25 cellular contexts compared by ENCODE assay signal in genomic region chr1:59549067-59549837, GRCh38.
DNase-seq lines count a peak whose midpoint lies in the region; ATAC-seq and TF ChIP-seq lines count a peak whose summit lies in the region.
"Had no signal": no experiment of that assay in that cellular context is flagged by ENCODE, and none has a peak within 500 bp of the region (broad histone marks: within the 10 kb centered on the region; RNA-seq: fewer than 3 reads in every experiment).

No MANE protein-coding gene starts in this region.

- H3K36me3 ChIP-seq in right lobe of liver (peaks cover 0 to 6% (median 0%) of the 10 kb centered on the region in 4 donors), stomach (no peaks in the 10 kb centered on the region)
- H3K36me3 ChIP-seq: SJCRH30 had no signal

- peak overlapping the region; percentile 66 for H3K27ac ChIP-seq in HL-60 (replicated peaks)
- H3K27ac ChIP-seq in right lobe of liver, result peak overlapping the region; percentile 80 to 94 (median 86)
- peak overlapping the region in 4 of 5 donors; percentile 18 to 76 (median 44) for H3K27ac ChIP-seq in stomach
- H3K27ac ChIP-seq: SJCRH30, VCaP had no signal

- no peak for ATAC-seq in right lobe of liver
- no peak for ATAC-seq in HG03565 (IDR thresholded peaks at IDR 0.05; ENCODE audit: unreplicated experiment)
- no peak for ATAC-seq in activated CD4-positive, CD25-positive, alpha-beta regulatory T cell treated with anti-CD3 and anti-CD28 coated beads, Interleukin-2, amount 50 U/mL, for 24 hours
- ATAC-seq: CD8-positive, alpha-beta T cell; natural killer cell treated with Interleukin-12 subunit alpha and Interleukin-12 subunit beta and Interleukin-15 and Interleukin-18, amount 100 ng/mL, for 72 hours had no signal

- 78% methylated on average over 5 of the region's 5 CpGs for WGBS in right lobe of liver (ENCODE audit: insufficient coverage, low coverage, low lambda C conversion rate, missing lambda C conversion rate)
- WGBS in stomach, 5 donors, result 83 to 92% (median 85%) methylated on average over 5 of the region's 5 CpGs

- H3K27me3 ChIP-seq in HL-60 (ENCODE audit: insufficient read depth, poor library complexity, severe bottlenecking), result no peaks in the 10 kb centered on the region
- no peaks in the 10 kb centered on the region for H3K27me3 ChIP-seq in right lobe of liver
- no peaks in the 10 kb centered on the region for H3K27me3 ChIP-seq in stomach
- H3K27me3 ChIP-seq: SJCRH30 had no signal

- intact Hi-C loops in right lobe of liver (cut with DNase I) (no loop called here), stomach (cut with DNase I; ENCODE audit: low total_unique reads) (no loop called here)

- no peak for TF ChIP-seq POLR2A in right lobe of liver (IDR thresholded peaks at IDR 0.05)
- TF ChIP-seq POLR2A in stomach (IDR thresholded peaks at IDR 0.05), result no peak

- H3K4me1 ChIP-seq in right lobe of liver (peaks cover 0 to 65% (median 17%) of the 10 kb centered on the region in 4 donors), stomach (peaks cover 0 to 15% (median 8%) of the 10 kb centered on the region in 4 donors)

- TF ChIP-seq CTCF in HL-60 (IDR thresholded peaks at IDR 0.05; ENCODE audit: insufficient read depth, low read length), result no peak
- TF ChIP-seq CTCF in right lobe of liver (IDR thresholded peaks at IDR 0.05), result no peak
- no peak for TF ChIP-seq CTCF in stomach (IDR thresholded peaks at IDR 0.05)

- DNase-seq in HL-60 (ENCODE audit: low read depth in 1 of 2, low spot score in 1 of 2), result no peak
- peak; percentile 49 for DNase-seq in NCI-H69 (lab: John Stamatoyannopoulos, UW)
- no peak for DNase-seq in right lobe of liver
- no peak for DNase-seq in stomach
- DNase-seq in T-helper 2 cell, result no peak
- DNase-seq: ACHN; activated CD4-positive, alpha-beta T cell treated with anti-CD3 and anti-CD28 coated beads for 4 hours; activated CD8-positive, alpha-beta memory T cell treated with anti-CD3 and anti-CD28 coated beads for 24 hours; activated T-cell treated with anti-CD3 and anti-CD28 coated beads for 4 hours; CD8-positive, alpha-beta T cell; DMS 273 treated with DMSO at 0.1 percent for 48 hours; effector CD4-positive, alpha-beta T cell; KG1; kidney; NCI-H2029; NCI-H226; SJCRH30; stimulated activated naive CD4-positive, alpha-beta T cell; SW 1271; T1000 had no signal

- H3K4me3 ChIP-seq in HL-60 (replicated peaks; ENCODE audit: insufficient read depth, low read length) (no peak overlapping the region), right lobe of liver (no peak overlapping the region), stomach (no peak overlapping the region)
- H3K4me3 ChIP-seq: lung, SJCRH30 had no signal

- H3K9me3 ChIP-seq in right lobe of liver (no peaks in the 10 kb centered on the region), stomach (no peaks in the 10 kb centered on the region)

- TF ChIP-seq EP300 in stomach (IDR thresholded peaks at IDR 0.05), result no peak
